5 cellular contexts compared by ENCODE assay signal in the genomic region with DNA sequence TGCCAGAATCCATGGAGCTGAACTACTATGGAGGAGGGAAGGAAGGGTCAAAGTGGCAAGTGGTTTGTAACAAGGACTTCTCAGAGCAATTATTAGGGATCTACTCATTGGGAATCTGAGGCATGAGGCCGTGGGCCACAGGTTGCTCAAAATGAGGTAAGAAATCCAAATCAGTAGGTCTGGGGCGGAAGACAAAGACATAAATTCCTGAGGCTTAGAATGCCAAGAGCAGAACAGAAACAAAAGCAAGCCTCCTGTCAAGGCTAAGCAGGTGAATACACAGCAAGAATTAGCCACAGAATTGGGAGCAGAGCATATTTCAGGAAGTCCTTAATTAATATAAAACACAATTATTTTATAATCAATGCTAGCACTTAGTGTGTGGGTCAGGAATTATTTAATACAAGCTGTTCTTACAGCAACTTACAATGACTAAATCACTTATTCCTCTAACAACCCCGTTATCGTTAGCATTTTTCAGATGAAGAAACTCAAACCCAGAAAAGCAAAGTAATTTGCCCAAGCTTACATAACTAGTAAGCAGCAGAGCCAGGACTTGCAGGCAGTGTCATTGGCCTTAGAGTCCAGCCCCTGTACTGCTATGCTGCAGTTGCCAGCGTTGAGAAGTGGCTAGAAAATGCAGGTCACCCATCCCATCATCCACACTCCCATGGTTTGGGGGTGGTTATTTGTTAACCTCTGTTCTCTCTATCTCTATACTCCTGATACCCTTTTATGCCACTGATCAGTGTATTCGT. TPM values are rescaled to one million over a fixed set of nuclear protein-coding genes. Genes with fewer than 3 reads are reported as not detected.
"Had no signal": no experiment of that assay in that cellular context is flagged by ENCODE, and none has a peak within 500 bp of the region (broad histone marks: within the 10 kb centered on the region; RNA-seq: fewer than 3 reads in every experiment).

No MANE protein-coding gene starts in this region.

RNA-seq across cellular contexts. Expression of a gene that starts 53.7 kb away (rescaled TPM):
- total RNA-seq: M059J, PC-3, Peyer's patch, SJSA1 had no signal
- polyA plus RNA-seq: SK-N-SH had no signal
